ENCODE assay signal across 1 cellular context in the genomic region with DNA sequence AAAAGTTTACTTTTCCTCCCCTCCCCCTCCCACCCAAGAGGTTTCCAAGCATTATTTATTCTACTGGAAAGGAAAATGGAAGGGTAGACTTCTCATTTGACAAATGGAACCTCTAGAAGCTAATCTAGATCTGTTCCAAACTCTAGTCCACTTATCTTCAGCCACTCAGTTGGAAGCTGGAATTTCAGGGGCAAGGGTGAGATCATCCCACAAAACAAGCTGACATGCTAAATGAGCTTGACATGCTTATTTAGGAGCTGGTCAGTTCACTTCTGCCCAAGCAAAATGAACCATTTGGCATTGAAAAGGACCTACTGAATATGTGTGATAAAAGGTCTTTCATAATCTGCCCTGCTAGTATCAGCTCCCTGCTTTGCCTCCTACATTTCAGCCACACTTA.
TF ChIP-seq lines count a peak whose summit lies in the region.

No MANE protein-coding gene starts in this region.

TF ChIP-seq in K562, 482 proteins besides CTCF, POLR2A, EP300 and RAD21:
- TF ChIP-seq STAT5A (IDR thresholded peaks at IDR 0.05; ENCODE audit: borderline replicate concordance, low read length) (peak; percentile 19; the same call in 1 of the 2 replicates), ARNT (IDR thresholded peaks at IDR 0.05) (peak in 1 of 2 experiments; percentile 96; a peak in 2 of 4 replicates), MEIS2 (IDR thresholded peaks at IDR 0.05; ENCODE audit: partially characterized antibody) (peak; percentile 42), BRD4 (IDR thresholded peaks at IDR 0.05) (no peak), JUND (IDR thresholded peaks at IDR 0.05; ENCODE audit: borderline replicate concordance, low read depth, low read length) (peak; percentile 71; the same call in 1 of the 2 replicates), JUND (tag; IDR thresholded peaks at IDR 0.05; ENCODE audit: borderline replicate concordance, low read depth, low read length) (peak; percentile 49; the same call in 1 of the 3 replicates), SMARCA4 (IDR thresholded peaks at IDR 0.05) (0 out of 2 replicates have a peak, but pooled peaks have one; percentile 23), TEAD4 (IDR thresholded peaks at IDR 0.05; ENCODE audit: low read length) (peak; percentile 43; the same call in 1 of the 2 replicates), TEAD4 (CRISPR knock-in tag; IDR thresholded peaks at IDR 0.05; ENCODE audit: borderline replicate concordance) (no peak), NR2C1 (IDR thresholded peaks at IDR 0.05) (no peak), NR2C1 (tag; IDR thresholded peaks at IDR 0.05) (0 out of 2 replicates have a peak, but pooled peaks have one; percentile 24), HMGN3 (IDR thresholded peaks at IDR 0.05; ENCODE audit: borderline replicate concordance, extremely low read depth, insufficient read length, low read depth, low read length) (no peak), CBFA2T3 (IDR thresholded peaks at IDR 0.05) (peak; percentile 46), NCOR1 (IDR thresholded peaks at IDR 0.05) (0 out of 2 replicates have a peak, but pooled peaks have one; percentile 8), CBFA2T2 (conservative IDR thresholded peaks at IDR 0.05) (peak; percentile 7; the same call in 1 of the 2 replicates), BRD9 (IDR thresholded peaks at IDR 0.05; ENCODE audit: low read depth, partially characterized antibody) (no peak)
- TF ChIP-seq, protein P1, sequence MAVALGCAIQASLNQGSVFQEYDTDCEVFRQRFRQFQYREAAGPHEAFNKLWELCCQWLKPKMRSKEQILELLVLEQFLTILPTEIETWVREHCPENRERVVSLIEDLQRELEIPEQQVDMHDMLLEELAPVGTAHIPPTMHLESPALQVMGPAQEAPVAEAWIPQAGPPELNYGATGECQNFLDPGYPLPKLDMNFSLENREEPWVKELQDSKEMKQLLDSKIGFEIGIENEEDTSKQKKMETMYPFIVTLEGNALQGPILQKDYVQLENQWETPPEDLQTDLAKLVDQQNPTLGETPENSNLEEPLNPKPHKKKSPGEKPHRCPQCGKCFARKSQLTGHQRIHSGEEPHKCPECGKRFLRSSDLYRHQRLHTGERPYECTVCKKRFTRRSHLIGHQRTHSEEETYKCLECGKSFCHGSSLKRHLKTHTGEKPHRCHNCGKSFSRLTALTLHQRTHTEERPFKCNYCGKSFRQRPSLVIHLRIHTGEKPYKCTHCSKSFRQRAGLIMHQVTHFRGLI (CRISPR knock-in tag; IDR thresholded peaks at IDR 0.05) = no peak
- TF ChIP-seq, protein P2, sequence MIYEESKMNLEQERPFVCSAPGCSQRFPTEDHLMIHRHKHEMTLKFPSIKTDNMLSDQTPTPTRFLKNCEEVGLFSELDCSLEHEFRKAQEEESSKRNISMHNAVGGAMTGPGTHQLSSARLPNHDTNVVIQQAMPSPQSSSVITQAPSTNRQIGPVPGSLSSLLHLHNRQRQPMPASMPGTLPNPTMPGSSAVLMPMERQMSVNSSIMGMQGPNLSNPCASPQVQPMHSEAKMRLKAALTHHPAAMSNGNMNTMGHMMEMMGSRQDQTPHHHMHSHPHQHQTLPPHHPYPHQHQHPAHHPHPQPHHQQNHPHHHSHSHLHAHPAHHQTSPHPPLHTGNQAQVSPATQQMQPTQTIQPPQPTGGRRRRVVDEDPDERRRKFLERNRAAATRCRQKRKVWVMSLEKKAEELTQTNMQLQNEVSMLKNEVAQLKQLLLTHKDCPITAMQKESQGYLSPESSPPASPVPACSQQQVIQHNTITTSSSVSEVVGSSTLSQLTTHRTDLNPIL (CRISPR knock-in tag; IDR thresholded peaks at IDR 0.05) = no peak
- TF ChIP-seq, protein P3, sequence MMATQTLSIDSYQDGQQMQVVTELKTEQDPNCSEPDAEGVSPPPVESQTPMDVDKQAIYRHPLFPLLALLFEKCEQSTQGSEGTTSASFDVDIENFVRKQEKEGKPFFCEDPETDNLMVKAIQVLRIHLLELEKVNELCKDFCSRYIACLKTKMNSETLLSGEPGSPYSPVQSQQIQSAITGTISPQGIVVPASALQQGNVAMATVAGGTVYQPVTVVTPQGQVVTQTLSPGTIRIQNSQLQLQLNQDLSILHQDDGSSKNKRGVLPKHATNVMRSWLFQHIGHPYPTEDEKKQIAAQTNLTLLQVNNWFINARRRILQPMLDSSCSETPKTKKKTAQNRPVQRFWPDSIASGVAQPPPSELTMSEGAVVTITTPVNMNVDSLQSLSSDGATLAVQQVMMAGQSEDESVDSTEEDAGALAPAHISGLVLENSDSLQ (IDR thresholded peaks at IDR 0.05) = peak; percentile 28; the same call in 1 of the 2 replicates
- TF ChIP-seq, protein P4, sequence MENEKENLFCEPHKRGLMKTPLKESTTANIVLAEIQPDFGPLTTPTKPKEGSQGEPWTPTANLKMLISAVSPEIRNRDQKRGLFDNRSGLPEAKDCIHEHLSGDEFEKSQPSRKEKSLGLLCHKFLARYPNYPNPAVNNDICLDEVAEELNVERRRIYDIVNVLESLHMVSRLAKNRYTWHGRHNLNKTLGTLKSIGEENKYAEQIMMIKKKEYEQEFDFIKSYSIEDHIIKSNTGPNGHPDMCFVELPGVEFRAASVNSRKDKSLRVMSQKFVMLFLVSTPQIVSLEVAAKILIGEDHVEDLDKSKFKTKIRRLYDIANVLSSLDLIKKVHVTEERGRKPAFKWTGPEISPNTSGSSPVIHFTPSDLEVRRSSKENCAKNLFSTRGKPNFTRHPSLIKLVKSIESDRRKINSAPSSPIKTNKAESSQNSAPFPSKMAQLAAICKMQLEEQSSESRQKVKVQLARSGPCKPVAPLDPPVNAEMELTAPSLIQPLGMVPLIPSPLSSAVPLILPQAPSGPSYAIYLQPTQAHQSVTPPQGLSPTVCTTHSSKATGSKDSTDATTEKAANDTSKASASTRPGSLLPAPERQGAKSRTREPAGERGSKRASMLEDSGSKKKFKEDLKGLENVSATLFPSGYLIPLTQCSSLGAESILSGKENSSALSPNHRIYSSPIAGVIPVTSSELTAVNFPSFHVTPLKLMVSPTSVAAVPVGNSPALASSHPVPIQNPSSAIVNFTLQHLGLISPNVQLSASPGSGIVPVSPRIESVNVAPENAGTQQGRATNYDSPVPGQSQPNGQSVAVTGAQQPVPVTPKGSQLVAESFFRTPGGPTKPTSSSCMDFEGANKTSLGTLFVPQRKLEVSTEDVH (IDR thresholded peaks at IDR 0.05; ENCODE audit: low read depth, partially characterized antibody) = peak; percentile 23
- TF ChIP-seq, protein P5, sequence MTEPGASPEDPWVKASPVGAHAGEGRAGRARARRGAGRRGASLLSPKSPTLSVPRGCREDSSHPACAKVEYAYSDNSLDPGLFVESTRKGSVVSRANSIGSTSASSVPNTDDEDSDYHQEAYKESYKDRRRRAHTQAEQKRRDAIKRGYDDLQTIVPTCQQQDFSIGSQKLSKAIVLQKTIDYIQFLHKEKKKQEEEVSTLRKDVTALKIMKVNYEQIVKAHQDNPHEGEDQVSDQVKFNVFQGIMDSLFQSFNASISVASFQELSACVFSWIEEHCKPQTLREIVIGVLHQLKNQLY (CRISPR knock-in tag; conservative IDR thresholded peaks at IDR 0.05) = no peak
- TF ChIP-seq, protein P6, sequence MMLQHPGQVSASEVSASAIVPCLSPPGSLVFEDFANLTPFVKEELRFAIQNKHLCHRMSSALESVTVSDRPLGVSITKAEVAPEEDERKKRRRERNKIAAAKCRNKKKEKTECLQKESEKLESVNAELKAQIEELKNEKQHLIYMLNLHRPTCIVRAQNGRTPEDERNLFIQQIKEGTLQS (IDR thresholded peaks at IDR 0.05) = peak; percentile 64; the same call in 1 of the 2 replicates
- TF ChIP-seq, protein P6 (CRISPR knock-in tag; conservative IDR thresholded peaks at IDR 0.05) = no peak
- TF ChIP-seq, protein P7, sequence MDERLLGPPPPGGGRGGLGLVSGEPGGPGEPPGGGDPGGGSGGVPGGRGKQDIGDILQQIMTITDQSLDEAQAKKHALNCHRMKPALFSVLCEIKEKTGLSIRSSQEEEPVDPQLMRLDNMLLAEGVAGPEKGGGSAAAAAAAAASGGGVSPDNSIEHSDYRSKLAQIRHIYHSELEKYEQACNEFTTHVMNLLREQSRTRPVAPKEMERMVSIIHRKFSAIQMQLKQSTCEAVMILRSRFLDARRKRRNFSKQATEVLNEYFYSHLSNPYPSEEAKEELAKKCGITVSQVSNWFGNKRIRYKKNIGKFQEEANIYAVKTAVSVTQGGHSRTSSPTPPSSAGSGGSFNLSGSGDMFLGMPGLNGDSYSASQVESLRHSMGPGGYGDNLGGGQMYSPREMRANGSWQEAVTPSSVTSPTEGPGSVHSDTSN (CRISPR knock-in tag; IDR thresholded peaks at IDR 0.05; ENCODE audit: low read depth) = no peak
- TF ChIP-seq, protein P7 (tag; conservative IDR thresholded peaks at IDR 0.05; ENCODE audit: low read depth) = peak; percentile 44; the same call in 1 of the 2 replicates
- TF ChIP-seq, protein P8, sequence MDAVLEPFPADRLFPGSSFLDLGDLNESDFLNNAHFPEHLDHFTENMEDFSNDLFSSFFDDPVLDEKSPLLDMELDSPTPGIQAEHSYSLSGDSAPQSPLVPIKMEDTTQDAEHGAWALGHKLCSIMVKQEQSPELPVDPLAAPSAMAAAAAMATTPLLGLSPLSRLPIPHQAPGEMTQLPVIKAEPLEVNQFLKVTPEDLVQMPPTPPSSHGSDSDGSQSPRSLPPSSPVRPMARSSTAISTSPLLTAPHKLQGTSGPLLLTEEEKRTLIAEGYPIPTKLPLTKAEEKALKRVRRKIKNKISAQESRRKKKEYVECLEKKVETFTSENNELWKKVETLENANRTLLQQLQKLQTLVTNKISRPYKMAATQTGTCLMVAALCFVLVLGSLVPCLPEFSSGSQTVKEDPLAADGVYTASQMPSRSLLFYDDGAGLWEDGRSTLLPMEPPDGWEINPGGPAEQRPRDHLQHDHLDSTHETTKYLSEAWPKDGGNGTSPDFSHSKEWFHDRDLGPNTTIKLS (IDR thresholded peaks at IDR 0.05; ENCODE audit: borderline replicate concordance, low read depth) = peak; percentile 83; the same call in 1 of the 2 replicates
